Comparison of ENCODE assay signal across 8 cellular contexts in the genomic region with DNA sequence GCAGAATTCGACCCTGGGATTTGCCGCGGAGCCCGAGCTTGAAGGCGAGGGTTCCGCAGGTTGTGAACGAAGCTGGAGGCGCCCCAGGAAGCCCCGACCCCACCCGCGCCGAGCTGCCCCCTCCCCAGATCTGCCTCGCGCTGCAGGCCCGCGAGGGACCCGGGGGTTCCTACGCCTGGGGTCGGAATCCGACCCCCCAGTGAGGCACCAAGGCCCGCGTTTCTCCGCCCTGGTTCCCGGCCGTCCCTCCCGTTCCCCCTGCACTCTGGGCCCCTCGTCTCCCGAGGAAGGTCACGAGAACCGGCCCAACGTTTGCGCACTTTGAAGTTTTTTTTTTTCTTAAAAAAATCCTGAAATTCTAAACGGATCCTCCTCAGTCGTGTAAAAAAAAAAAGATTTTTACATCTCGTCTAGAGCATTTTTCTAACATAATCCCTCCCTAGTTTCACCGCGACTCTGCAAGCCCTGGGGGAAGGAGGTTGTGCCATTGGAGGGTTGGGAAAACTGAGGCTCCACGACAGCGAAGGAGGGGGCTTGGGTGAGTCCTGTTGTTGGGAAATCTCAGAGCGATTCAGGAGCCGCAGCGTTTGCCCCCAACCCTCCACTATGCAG. TPM values are rescaled to one million over a fixed set of nuclear protein-coding genes. Genes with fewer than 3 reads are reported as not detected.
DNase-seq lines count a peak whose midpoint lies in the region; ATAC-seq and TF ChIP-seq lines count a peak whose summit lies in the region.

No MANE protein-coding gene starts in this region.

- peak overlapping the region; percentile 76 for H3K4me3 Mint-ChIP-seq in activated naive CD4-positive, alpha-beta T cell treated with anti-CD3 and anti-CD28 coated beads, Interleukin-2, amount 50 U/mL, for 24 hours

- ATAC-seq in upper lobe of right lung (no peak), GM19452 (IDR thresholded peaks at IDR 0.05; ENCODE audit: unreplicated experiment) (no peak)

- H3K27me3 Mint-ChIP-seq in activated naive CD4-positive, alpha-beta T cell treated with anti-CD3 and anti-CD28 coated beads, Interleukin-2, amount 50 U/mL, for 24 hours = peaks cover 31% of the 10 kb centered on the region

- no peaks in the 10 kb centered on the region for H3K36me3 ChIP-seq in colonic mucosa
- no peaks in the 10 kb centered on the region for H3K36me3 ChIP-seq in muscle layer of colon (ENCODE audit: insufficient read depth, low read length)
- no peaks in the 10 kb centered on the region for H3K36me3 ChIP-seq in upper lobe of right lung

- no peak overlapping the region for H3K27ac ChIP-seq in colonic mucosa
- no peak overlapping the region for H3K27ac ChIP-seq in muscle layer of colon (ENCODE audit: low read depth, low read length)
- H3K27ac ChIP-seq in upper lobe of right lung = no peak overlapping the region

- H3K4me3 ChIP-seq in colonic mucosa (peak overlapping the region; percentile 67), muscle layer of colon (ENCODE audit: low read depth in 1 of 2, low read length in 2 of 2) (peak overlapping the region; percentile 70 to 71), upper lobe of right lung (peak overlapping the region; percentile 69)

- H3K9me3 Mint-ChIP-seq in activated naive CD4-positive, alpha-beta T cell treated with anti-CD3 and anti-CD28 coated beads, Interleukin-2, amount 50 U/mL, for 24 hours = no peaks in the 10 kb centered on the region

- H3K9me3 ChIP-seq in colonic mucosa (no peaks in the 10 kb centered on the region), muscle layer of colon (ENCODE audit: low read length) (no peaks in the 10 kb centered on the region), upper lobe of right lung (no peaks in the 10 kb centered on the region)

- peaks cover 6% of the 10 kb centered on the region for H3K4me1 Mint-ChIP-seq in activated naive CD4-positive, alpha-beta T cell treated with anti-CD3 and anti-CD28 coated beads, Interleukin-2, amount 50 U/mL, for 24 hours

- H3K9ac ChIP-seq in colonic mucosa (ENCODE audit: low read depth in 2 of 2, low read length in 2 of 2) (no peak overlapping the region), muscle layer of colon (ENCODE audit: low read length) (no peak overlapping the region)

- TF ChIP-seq CTCF in colonic mucosa (IDR thresholded peaks at IDR 0.05) = no peak
- no peak for TF ChIP-seq CTCF in upper lobe of right lung (IDR thresholded peaks at IDR 0.05)

- no peak overlapping the region for H3K27ac Mint-ChIP-seq in activated naive CD4-positive, alpha-beta T cell treated with anti-CD3 and anti-CD28 coated beads, Interleukin-2, amount 50 U/mL, for 24 hours

- no peak for DNase-seq in activated naive CD4-positive, alpha-beta T cell treated with anti-CD3 and anti-CD28 coated beads, Interleukin-2, amount 50 U/mL, for 16 hours
- DNase-seq in colonic mucosa (no peak), upper lobe of right lung (no peak), occipital lobe (lab: John Stamatoyannopoulos, UW) (no peak), NCI-H82 (lab: John Stamatoyannopoulos, UW) (no peak)

- H3K27me3 ChIP-seq in colonic mucosa = peaks cover 35% of the 10 kb centered on the region
- H3K27me3 ChIP-seq in muscle layer of colon (ENCODE audit: control insufficient read depth in 1 of 2, insufficient read depth in 2 of 2, low read length in 2 of 2) = peaks cover 0 to 35% of the 10 kb centered on the region in 2 donors
- H3K27me3 ChIP-seq in upper lobe of right lung = peaks cover 30% of the 10 kb centered on the region

- intact Hi-C loops in colonic mucosa (cut with DNase I) = no loop called here
- intact Hi-C loops in upper lobe of right lung (cut with DNase I) = no loop called here

- no peaks in the 10 kb centered on the region for H3K36me3 Mint-ChIP-seq in activated naive CD4-positive, alpha-beta T cell treated with anti-CD3 and anti-CD28 coated beads, Interleukin-2, amount 50 U/mL, for 24 hours

- H3K4me1 ChIP-seq in colonic mucosa (peaks cover 15% of the 10 kb centered on the region), muscle layer of colon (ENCODE audit: insufficient read depth, low read length) (no peaks in the 10 kb centered on the region), upper lobe of right lung (peaks cover 9% of the 10 kb centered on the region)

RNA-seq across cellular contexts. Expression of gene GFPT2, which starts 0.9 kb away (rescaled TPM):
- total RNA-seq in colonic mucosa = 1 to 10 TPM in 1 of 2 donors, under 1 TPM in 1; 0.62 to 3.2 TPM
- 20.4 TPM for total RNA-seq in upper lobe of right lung
- 11.4 TPM for total RNA-seq in occipital lobe
